1 cellular context compared by ENCODE assay signal in the genomic region with DNA sequence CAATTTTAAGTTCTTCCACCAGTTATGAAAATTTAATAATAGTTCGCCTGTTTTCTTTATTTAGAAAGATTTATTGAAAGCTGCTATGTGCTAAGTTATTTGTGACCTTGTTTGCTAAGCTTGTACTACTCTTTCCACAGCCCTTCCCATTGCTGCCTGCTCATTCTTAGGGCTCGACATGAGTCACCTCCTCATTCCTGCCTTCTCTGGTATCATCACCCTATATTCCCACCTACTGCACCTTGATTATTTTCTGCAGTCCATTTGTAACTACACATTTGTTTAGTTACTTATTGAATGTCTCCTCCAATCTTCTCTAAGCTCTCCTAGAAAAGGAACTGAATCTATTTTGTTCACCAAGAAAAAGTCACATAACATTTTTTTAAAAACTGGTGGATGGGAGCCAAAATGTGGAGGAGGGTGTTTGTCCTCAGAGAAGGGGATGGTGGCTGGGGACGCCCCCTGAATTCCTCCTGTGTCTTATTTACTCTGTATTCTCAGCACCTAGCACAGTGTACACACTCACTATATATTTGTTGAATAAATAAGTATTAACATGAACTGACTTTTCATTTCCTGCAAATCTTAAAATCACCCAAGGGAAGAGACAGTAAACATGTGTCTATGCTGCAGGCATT.
TF ChIP-seq lines count a peak whose summit lies in the region.

No MANE protein-coding gene starts in this region.

TF ChIP-seq in IMR-90, 13 proteins besides CTCF, POLR2A, EP300 and RAD21:
- TF ChIP-seq SMC3 (IDR thresholded peaks at IDR 0.05; ENCODE audit: low read depth, low read length) (no peak), BHLHE40 (IDR thresholded peaks at IDR 0.05; ENCODE audit: low read depth, low read length) (no peak), FOS (IDR thresholded peaks at IDR 0.05; ENCODE audit: low read depth, low read length) (no peak), MAFK (IDR thresholded peaks at IDR 0.05; ENCODE audit: low read depth, low read length) (no peak), MAZ (IDR thresholded peaks at IDR 0.05; ENCODE audit: borderline replicate concordance, low read depth, low read length) (no peak), RFX5 (IDR thresholded peaks at IDR 0.05; ENCODE audit: low read depth, low read length) (no peak), MXI1 (IDR thresholded peaks at IDR 0.05; ENCODE audit: borderline replicate concordance, low read depth, low read length) (no peak), CHD1 (IDR thresholded peaks at IDR 0.05; ENCODE audit: low read depth, low read length) (no peak), RCOR1 (IDR thresholded peaks at IDR 0.05; ENCODE audit: insufficient replicate concordance, low read length) (no peak), CEBPB (IDR thresholded peaks at IDR 0.05; ENCODE audit: low read depth, low read length) (no peak), NFE2L2 (IDR thresholded peaks at IDR 0.05; ENCODE audit: low read depth, low read length) (no peak)
- TF ChIP-seq, protein P1, sequence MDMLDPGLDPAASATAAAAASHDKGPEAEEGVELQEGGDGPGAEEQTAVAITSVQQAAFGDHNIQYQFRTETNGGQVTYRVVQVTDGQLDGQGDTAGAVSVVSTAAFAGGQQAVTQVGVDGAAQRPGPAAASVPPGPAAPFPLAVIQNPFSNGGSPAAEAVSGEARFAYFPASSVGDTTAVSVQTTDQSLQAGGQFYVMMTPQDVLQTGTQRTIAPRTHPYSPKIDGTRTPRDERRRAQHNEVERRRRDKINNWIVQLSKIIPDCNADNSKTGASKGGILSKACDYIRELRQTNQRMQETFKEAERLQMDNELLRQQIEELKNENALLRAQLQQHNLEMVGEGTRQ (IDR thresholded peaks at IDR 0.05; ENCODE audit: low read depth, low read length): no peak
